In genomic region chr14:89417111-89417468, GRCh38 we compare ENCODE assay signal across 8 cellular contexts. TPM values are rescaled to one million over a fixed set of nuclear protein-coding genes. Genes with fewer than 3 reads are reported as not detected.
DNase-seq lines count a peak whose midpoint lies in the region; ATAC-seq and TF ChIP-seq lines count a peak whose summit lies in the region.

Gene FOXN3, minus strand, starts transcription at chr14:89417233. Its CDS starts 4,757 bp downstream, at chr14:89412476.

- H3K27ac ChIP-seq in SJSA1 (peak within 1 kb of the TSS; percentile 94), foreskin keratinocyte (peak within 1 kb of the TSS; percentile 64)

- no peak for TF ChIP-seq CTCF in foreskin keratinocyte (conservative IDR thresholded peaks at IDR 0.05)

- peak within 1 kb of the TSS; percentile 77 for H3K4me3 ChIP-seq in H7 (ENCODE audit: insufficient read depth, low read depth, low read length)
- peak within 1 kb of the TSS; percentile 91 for H3K4me3 ChIP-seq in SJSA1
- peak within 1 kb of the TSS; percentile 75 for H3K4me3 ChIP-seq in neuron (ENCODE audit: low read length)

- H3K36me3 ChIP-seq in H7 (replicated peaks; ENCODE audit: control insufficient read depth, insufficient read depth, low read length), result peaks cover 6% of the 10 kb centered on the region
- peaks cover 5% of the 10 kb centered on the region for H3K36me3 ChIP-seq in SJSA1
- H3K36me3 ChIP-seq in neuron (ENCODE audit: insufficient read depth, low read length), result peaks cover 6% of the 10 kb centered on the region

- H3K4me1 ChIP-seq in SJSA1 (replicated peaks) (peaks cover 17% of the 10 kb centered on the region), foreskin keratinocyte (no peaks in the 10 kb centered on the region), neuron (ENCODE audit: insufficient read depth, low read length) (peaks cover 15% of the 10 kb centered on the region)

- H3K9me3 ChIP-seq in SJSA1 (replicated peaks) (no peaks in the 10 kb centered on the region), neuron (ENCODE audit: low read length) (peaks cover 1% of the 10 kb centered on the region)

- H3K27me3 ChIP-seq in H7 (ENCODE audit: control insufficient read depth, insufficient read depth, low read length), result no peaks in the 10 kb centered on the region
- no peaks in the 10 kb centered on the region for H3K27me3 ChIP-seq in SJSA1 (replicated peaks)
- no peaks in the 10 kb centered on the region for H3K27me3 ChIP-seq in foreskin keratinocyte
- H3K27me3 ChIP-seq in neuron (ENCODE audit: insufficient read depth, low read length), result no peaks in the 10 kb centered on the region

- H2AFZ ChIP-seq in neuron (ENCODE audit: low read depth, low read length), result peak within 1 kb of the TSS; percentile 95

- DNase-seq in EL (peak; percentile 88), H7 (peak; percentile 97), M059J (ENCODE audit: low read depth) (peak; percentile 81), SJSA1 (ENCODE audit: low read depth in 1 of 2, low spot score in 2 of 2) (peak; percentile 67 to 91), foreskin keratinocyte (peak; percentile 57 to 73), stromal cell of bone marrow (ENCODE audit: low read depth) (peak; percentile 88)
- peak; percentile 84 for DNase-seq in activated gamma-delta T cell treated with anti-CD3 and anti-CD28 coated beads, Interleukin-2, amount 50 U/mL, for 16 hours (ENCODE audit: low read depth)

- ATAC-seq in foreskin keratinocyte, result peak; percentile 72

RNA-seq across cellular contexts. Expression of gene FOXN3, which starts in this region (rescaled TPM):
- 64.6 and 93.6 TPM in 2 replicates for total RNA-seq in H7 (2014; rRNA removed; shearing (Covaris generic))
- total RNA-seq in M059J (2014; rRNA removed; shearing (Covaris generic)), result 9.0 and 16.7 TPM in 2 replicates
- 19.3 and 31.0 TPM in 2 replicates for total RNA-seq in SJSA1 (2014; rRNA removed; shearing (Covaris generic))
- 14.5 and 20.1 TPM in 2 replicates for total RNA-seq in foreskin keratinocyte
- 3.1 TPM in 2 replicates for polyA plus RNA-seq in foreskin keratinocyte

Comparison
In these comparisons a context has a peak if more than half of its experiments do, and no peak if none do; other contexts are left out.
1. Peak in every context shown above with its lines: DNase-seq, ATAC-seq, H3K4me3 ChIP-seq and H3K27ac ChIP-seq.